ENCODE assay signal across 12 cellular contexts in genomic region chr11:12234216-12234615, GRCh38.
DNase-seq lines count a peak whose midpoint lies in the region; ATAC-seq, FAIRE-seq and TF ChIP-seq lines count a peak whose summit lies in the region.
"Had no signal": no experiment of that assay in that cellular context is flagged by ENCODE, and none has a peak within 500 bp of the region (broad histone marks: within the 10 kb centered on the region; RNA-seq: fewer than 3 reads in every experiment).

No MANE protein-coding gene starts in this region.

- no peak for DNase-seq in PC-3
- DNase-seq in chondrocyte (ENCODE audit: low spot score) = no peak
- DNase-seq in osteocyte (ENCODE audit: extremely low spot score, unreplicated experiment) = no peak
- no peak for DNase-seq in NOMO-1 treated with dmso at 0.1 percent for 144 hours (lab: John Stamatoyannopoulos, UW; ENCODE audit: unreplicated experiment)
- DNase-seq in DMS114 treated with DMSO at 0.1 percent for 48 hours (lab: John Stamatoyannopoulos, UW; ENCODE audit: unreplicated experiment) = no peak
- no peak for DNase-seq in GM12891 (ENCODE audit: insufficient read length, low spot score)
- DNase-seq: activated CD8-positive, alpha-beta memory T cell treated with anti-CD3 and anti-CD28 coated beads, Interleukin-2, amount 50 U/mL, for 4 hours; NCI-H2171 treated with DMSO at 0.1 percent for 48 hours; T-helper 9 cell had no signal

- H3K4me3 Mint-ChIP-seq in chondrocyte (ENCODE audit: unreplicated experiment) (no peak overlapping the region), osteocyte (ENCODE audit: unreplicated experiment) (no peak overlapping the region)
- H3K4me3 Mint-ChIP-seq: neural crest cell had no signal

- FAIRE-seq in GM12891 (lab: Jason Lieb, UNC) = no peak

- intact Hi-C loops in PC-3 (cut with micrococcal nuclease) = no loop called here

- BruUV-seq in PC-3 (replicated peaks; lab: Mats Ljungman, UMichigan) = no TSS peak

- H3K27ac Mint-ChIP-seq in chondrocyte (ENCODE audit: unreplicated experiment) (peak overlapping the region; percentile 87), osteocyte (ENCODE audit: unreplicated experiment) (peak overlapping the region; percentile 51)

- H3K36me3 ChIP-seq in PC-3 (ENCODE audit: low read depth, low read length) = peaks cover 40% of the 10 kb centered on the region

- CTCF ChIA-PET in PC-3 (lab: Charles Lee) = no interaction called here

- H3K36me3 Mint-ChIP-seq in chondrocyte (ENCODE audit: low read depth) (peaks cover 40% of the 10 kb centered on the region), osteocyte (ENCODE audit: unreplicated experiment) (no peaks in the 10 kb centered on the region)

- ATAC-seq in PC-3 = no peak
- no peak for ATAC-seq in HG03039 (IDR thresholded peaks at IDR 0.05; ENCODE audit: unreplicated experiment)

- no peak for TF ChIP-seq POLR2A in GM12891 (IDR thresholded peaks at IDR 0.05; ENCODE audit: low read depth, low read length)

- no peak overlapping the region for H2AFZ ChIP-seq in PC-3 (ENCODE audit: low read length)

- no peaks in the 10 kb centered on the region for H3K9me2 ChIP-seq in PC-3 (replicated peaks; ENCODE audit: low read length)

- H3F3A ChIP-seq in PC-3 (ENCODE audit: low read length, unreplicated experiment) = no peaks in the 10 kb centered on the region

- H3K4me1 ChIP-seq in PC-3 (ENCODE audit: insufficient read depth, low read length) = peaks cover 63% of the 10 kb centered on the region

- H3K9me3 Mint-ChIP-seq in chondrocyte (ENCODE audit: low read depth) (no peaks in the 10 kb centered on the region), osteocyte (ENCODE audit: unreplicated experiment) (no peaks in the 10 kb centered on the region)
- H3K9me3 Mint-ChIP-seq: neural crest cell had no signal

- H3K4me3 ChIP-seq in PC-3 (ENCODE audit: low read length) = no peak overlapping the region

- H3K27ac ChIP-seq in C4-2B (peak overlapping the region; percentile 95), PC-3 (ENCODE audit: low read length) (peak overlapping the region; percentile 97)

- no peaks in the 10 kb centered on the region for H3K79me2 ChIP-seq in PC-3 (ENCODE audit: low read length)

- no peak overlapping the region for H3K4me2 ChIP-seq in PC-3 (ENCODE audit: low read length)

- H3K27me3 Mint-ChIP-seq in chondrocyte (ENCODE audit: low read depth) = no peaks in the 10 kb centered on the region
- no peaks in the 10 kb centered on the region for H3K27me3 Mint-ChIP-seq in osteocyte (ENCODE audit: unreplicated experiment)

- H3K27me3 ChIP-seq in PC-3 (ENCODE audit: low read length) = no peaks in the 10 kb centered on the region

- no peaks in the 10 kb centered on the region for H3K9me3 ChIP-seq in PC-3 (ENCODE audit: low read length)

- H3K4me1 Mint-ChIP-seq in chondrocyte (ENCODE audit: low read depth) (peaks cover 80% of the 10 kb centered on the region), osteocyte (ENCODE audit: unreplicated experiment) (peaks cover 33% of the 10 kb centered on the region)

- POLR2A ChIA-PET in PC-3 (lab: Charles Lee; ENCODE audit: unreplicated experiment) = no interaction called here

- TF ChIP-seq CTCF in C4-2B (conservative IDR thresholded peaks at IDR 0.05) (no peak), PC-3 (conservative IDR thresholded peaks at IDR 0.05; ENCODE audit: low read depth, low read length) (no peak), chondrocyte (IDR thresholded peaks at IDR 0.05) (no peak), osteocyte (IDR thresholded peaks at IDR 0.05) (no peak)

- no peaks in the 10 kb centered on the region for H4K20me1 ChIP-seq in PC-3 (ENCODE audit: low read length)

- H3K9ac ChIP-seq in PC-3 (ENCODE audit: low read length) = peak overlapping the region; percentile 59

TF ChIP-seq in GM12891, 5 proteins besides CTCF, POLR2A, EP300 and RAD21:
- TF ChIP-seq TAF1 (IDR thresholded peaks at IDR 0.05; ENCODE audit: low read depth, low read length) (no peak), PAX5 (IDR thresholded peaks at IDR 0.05; ENCODE audit: insufficient read depth, low read length, severe bottlenecking) (no peak)
